In the genomic region with DNA sequence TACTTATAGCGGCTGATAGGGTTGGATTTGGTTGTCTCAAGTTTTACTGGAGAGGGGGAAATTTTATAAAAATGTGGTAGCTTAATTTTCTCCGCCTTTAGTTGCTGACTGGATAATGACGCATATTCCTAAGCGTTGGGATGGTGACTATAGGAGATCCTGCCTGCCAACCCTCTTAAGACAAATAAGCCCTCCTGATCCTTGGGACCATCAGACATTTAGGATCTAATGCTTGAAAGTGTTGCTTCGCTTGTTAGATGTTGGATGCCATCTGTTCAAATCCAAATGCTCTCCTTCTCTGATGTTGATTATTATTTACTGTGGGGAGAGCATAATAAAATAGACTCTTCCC, we compare ENCODE assay signal across 8 cellular contexts. TPM values are rescaled to one million over a fixed set of nuclear protein-coding genes. Genes with fewer than 3 reads are reported as not detected.
DNase-seq lines count a peak whose midpoint lies in the region; TF ChIP-seq lines count a peak whose summit lies in the region.

No MANE protein-coding gene starts in this region.

- H3K27me3 ChIP-seq in breast epithelium (no peaks in the 10 kb centered on the region), mucosa of stomach (ENCODE audit: control insufficient read depth, insufficient read depth, low read length) (no peaks in the 10 kb centered on the region)

- H3K27ac ChIP-seq in breast epithelium: peak overlapping the region; percentile 78 to 99

- no peak for TF ChIP-seq POLR2A in breast epithelium (IDR thresholded peaks at IDR 0.05)

- peak overlapping the region; percentile 81 to 96 (median 88) for H3K4me3 Mint-ChIP-seq in IgD-negative memory B cell

- H3K9me3 ChIP-seq in breast epithelium: no peaks in the 10 kb centered on the region
- H3K9me3 ChIP-seq in mucosa of stomach (ENCODE audit: control insufficient read depth, low read length): no peaks in the 10 kb centered on the region

- H3K36me3 ChIP-seq in breast epithelium: no peaks in the 10 kb centered on the region
- H3K36me3 ChIP-seq in mucosa of stomach (ENCODE audit: control insufficient read depth, insufficient read depth, low read length): no peaks in the 10 kb centered on the region

- H3K4me1 ChIP-seq in breast epithelium: peaks cover 4 to 9% of the 10 kb centered on the region in 2 donors
- H3K4me1 ChIP-seq in mucosa of stomach (ENCODE audit: control insufficient read depth, insufficient read depth, low read length): peaks cover 17% of the 10 kb centered on the region

- peak overlapping the region; percentile 81 to 99 (median 87) for H3K27ac Mint-ChIP-seq in IgD-negative memory B cell

- peak; percentile 8 for DNase-seq in AG10803 (ENCODE audit: low read depth)
- DNase-seq in breast epithelium (ENCODE audit: low spot score in 2 of 2): no peak
- no peak for DNase-seq in NCI-H345 (lab: John Stamatoyannopoulos, UW)
- no peak for DNase-seq in NCI-H1930 (lab: John Stamatoyannopoulos, UW)
- no peak for DNase-seq in 8988T
- no peak for DNase-seq in head of caudate nucleus

- H3K4me1 Mint-ChIP-seq in IgD-negative memory B cell: peaks cover 23 to 38% (median 33%) of the 10 kb centered on the region in 3 donors

- TF ChIP-seq CTCF in AG10803 (conservative IDR thresholded peaks at IDR 0.05; ENCODE audit: low read length) (no peak), breast epithelium (IDR thresholded peaks at IDR 0.05) (no peak)

- intact Hi-C loops in breast epithelium (cut with DNase I; ENCODE audit: low total_unique reads): no loop called here
- intact Hi-C loops in head of caudate nucleus (cut with DNase I): no loop called here

- H3K4me3 ChIP-seq in AG10803 (ENCODE audit: low read length) (peak overlapping the region; percentile 86), breast epithelium (peak overlapping the region; percentile 97 to 99 (median 97)), mucosa of stomach (ENCODE audit: low read length) (peak overlapping the region; percentile 80)

- H3K9me3 Mint-ChIP-seq in IgD-negative memory B cell: no peaks in the 10 kb centered on the region

- H3K9ac ChIP-seq in mucosa of stomach (ENCODE audit: low read length): peak overlapping the region; percentile 73

- H3K27me3 Mint-ChIP-seq in IgD-negative memory B cell: peaks cover 1% of the 10 kb centered on the region

- no peaks in the 10 kb centered on the region for H3K36me3 Mint-ChIP-seq in IgD-negative memory B cell

RNA-seq across cellular contexts. Expression of a gene that starts 2.2 kb away (rescaled TPM):
- 0.44 TPM for polyA plus RNA-seq in IgD-negative memory B cell
- 10 to 100 TPM; 47.0 to 84.0 (median 51.5) TPM for total RNA-seq in breast epithelium
